In genomic region chr1:160702100-160702499, GRCh38 we compare ENCODE assay signal across 24 cellular contexts. TPM values are rescaled to one million over a fixed set of nuclear protein-coding genes. Genes with fewer than 3 reads are reported as not detected.
DNase-seq lines count a peak whose midpoint lies in the region; ATAC-seq and TF ChIP-seq lines count a peak whose summit lies in the region.
"Had no signal": no experiment of that assay in that cellular context is flagged by ENCODE, and none has a peak within 500 bp of the region (broad histone marks: within the 10 kb centered on the region; RNA-seq: fewer than 3 reads in every experiment).

No MANE protein-coding gene starts in this region.

- H3K27me3 ChIP-seq in CD4-positive, alpha-beta T cell (ENCODE audit: control insufficient read depth, insufficient read depth, low read length): no peaks in the 10 kb centered on the region
- H3K27me3 ChIP-seq: BLaER1, sigmoid colon had no signal

- intact Hi-C loops in activated CD4-positive, alpha-beta T cell treated with anti-CD3 and anti-CD28 coated beads, Interleukin-2, amount 10 ng/mL, durations not matched to agents 24 days and 14 days (cut with micrococcal nuclease): no loop called here
- intact Hi-C loops in CD4-positive, alpha-beta T cell (cut with DNase I, micrococcal nuclease): no loop called here
- intact Hi-C loops in activated CD4-positive, alpha-beta memory T cell treated with anti-CD3 and anti-CD28 coated beads for 36 hours (cut with micrococcal nuclease): no loop called here

- ATAC-seq in CD4-positive, alpha-beta T cell (ENCODE audit: poor library complexity): no peak
- ATAC-seq in HG03039 (IDR thresholded peaks at IDR 0.05; ENCODE audit: unreplicated experiment): no peak
- ATAC-seq in GM18861 (IDR thresholded peaks at IDR 0.05; ENCODE audit: unreplicated experiment): no peak
- no peak for ATAC-seq in esophagus mucosa
- ATAC-seq: A549, foreskin keratinocyte had no signal

- no peak for DNase-seq in activated CD4-positive, alpha-beta T cell treated with anti-CD3 and anti-CD28 coated beads, Interleukin-2, amount 10 ng/mL, durations not matched to agents 24 days and 14 days
- DNase-seq in activated CD4-positive, alpha-beta T cell treated with anti-CD3 and anti-CD28 coated beads, Interleukin-2, amount 50 U/mL, for 1 hour: no peak
- no peak for DNase-seq in CD4-positive, alpha-beta T cell
- DNase-seq in activated CD4-positive, alpha-beta memory T cell treated with anti-CD3 and anti-CD28 coated beads for 36 hours: no peak
- DNase-seq in immature natural killer cell: no peak
- DNase-seq: activated CD4-positive, alpha-beta T cell treated with anti-CD3 and anti-CD28 coated beads for 48 hours; aorta; central memory CD4-positive, alpha-beta T cell; foreskin keratinocyte; hypothalamus; IMR-90; kidney; NCI-H2171 treated with DMSO at 0.1 percent for 48 hours; sigmoid colon had no signal

- TF ChIP-seq CTCF in CD4-positive, alpha-beta T cell (IDR thresholded peaks at IDR 0.05): no peak

- H3K27me3 Mint-ChIP-seq in activated CD4-positive, alpha-beta T cell treated with anti-CD3 and anti-CD28 coated beads, Interleukin-2, amount 10 ng/mL, durations not matched to agents 24 days and 14 days: no peaks in the 10 kb centered on the region
- H3K27me3 Mint-ChIP-seq in CD4-positive, alpha-beta T cell: no peaks in the 10 kb centered on the region
- H3K27me3 Mint-ChIP-seq in activated CD4-positive, alpha-beta memory T cell treated with anti-CD3 and anti-CD28 coated beads for 36 hours: no peaks in the 10 kb centered on the region
- H3K27me3 Mint-ChIP-seq in immature natural killer cell (ENCODE audit: low read depth in 3 of 3): peaks cover 0 to 3% (median 2%) of the 10 kb centered on the region in 3 donors

- H3K9me3 ChIP-seq in CD4-positive, alpha-beta T cell (ENCODE audit: control insufficient read depth, low read length): no peaks in the 10 kb centered on the region
- H3K9me3 ChIP-seq: A549, BLaER1, sigmoid colon, thoracic aorta had no signal

- peaks cover 74% of the 10 kb centered on the region for H3K4me1 Mint-ChIP-seq in activated CD4-positive, alpha-beta T cell treated with anti-CD3 and anti-CD28 coated beads, Interleukin-2, amount 10 ng/mL, durations not matched to agents 24 days and 14 days
- peaks cover 39% of the 10 kb centered on the region for H3K4me1 Mint-ChIP-seq in CD4-positive, alpha-beta T cell (ENCODE audit: low read depth)
- H3K4me1 Mint-ChIP-seq in activated CD4-positive, alpha-beta memory T cell treated with anti-CD3 and anti-CD28 coated beads for 36 hours (ENCODE audit: low read depth): peaks cover 88% of the 10 kb centered on the region
- H3K4me1 Mint-ChIP-seq in immature natural killer cell: peaks cover 0 to 5% of the 10 kb centered on the region in 2 donors

- H3K9me3 Mint-ChIP-seq in activated CD4-positive, alpha-beta T cell treated with anti-CD3 and anti-CD28 coated beads, Interleukin-2, amount 10 ng/mL, durations not matched to agents 24 days and 14 days: no peaks in the 10 kb centered on the region
- H3K9me3 Mint-ChIP-seq in CD4-positive, alpha-beta T cell: no peaks in the 10 kb centered on the region
- no peaks in the 10 kb centered on the region for H3K9me3 Mint-ChIP-seq in activated CD4-positive, alpha-beta memory T cell treated with anti-CD3 and anti-CD28 coated beads for 36 hours
- no peaks in the 10 kb centered on the region for H3K9me3 Mint-ChIP-seq in immature natural killer cell

- CTCF ChIA-PET in CD4-positive, alpha-beta T cell (lab: Charles Lee): interaction anchor here (1.3 kb wide), 1 partner anchor 9 kb away, joined by 4 read pairs; the partner anchor contains the start of gene CD48
- CTCF ChIA-PET in activated CD4-positive, alpha-beta memory T cell treated with anti-CD3 and anti-CD28 coated beads for 36 hours (lab: Charles Lee): interaction anchor here (1.6 kb wide), 1 partner anchor 75 kb away, joined by 4 read pairs; no protein-coding TSS in a partner anchor

- H3K27ac Mint-ChIP-seq in activated CD4-positive, alpha-beta T cell treated with anti-CD3 and anti-CD28 coated beads, Interleukin-2, amount 10 ng/mL, durations not matched to agents 24 days and 14 days: peak overlapping the region; percentile 69
- no peak overlapping the region for H3K27ac Mint-ChIP-seq in CD4-positive, alpha-beta T cell
- peak overlapping the region; percentile 81 for H3K27ac Mint-ChIP-seq in activated CD4-positive, alpha-beta memory T cell treated with anti-CD3 and anti-CD28 coated beads for 36 hours
- peak overlapping the region in 4 of 6 donors; percentile 76 to 90 (median 89) for H3K27ac Mint-ChIP-seq in immature natural killer cell

- peak overlapping the region; percentile 3 for H3K27ac ChIP-seq in CD4-positive, alpha-beta T cell (ENCODE audit: low read depth, low read length)
- H3K27ac ChIP-seq: A549, BLaER1, foreskin keratinocyte, sigmoid colon, thoracic aorta had no signal

- POLR2A ChIA-PET in CD4-positive, alpha-beta T cell (lab: Charles Lee): interaction anchor here (1.3 to 1.7 kb wide), 2 partner anchors 27 to 66 kb away, joined by 3 to 5 read pairs; no protein-coding TSS in a partner anchor
- POLR2A ChIA-PET in activated CD4-positive, alpha-beta memory T cell treated with anti-CD3 and anti-CD28 coated beads for 36 hours (lab: Charles Lee): no interaction called here

- peak overlapping the region; percentile 11 for H3K4me3 Mint-ChIP-seq in activated CD4-positive, alpha-beta T cell treated with anti-CD3 and anti-CD28 coated beads, Interleukin-2, amount 10 ng/mL, durations not matched to agents 24 days and 14 days
- peak overlapping the region; percentile 66 for H3K4me3 Mint-ChIP-seq in CD4-positive, alpha-beta T cell
- no peak overlapping the region for H3K4me3 Mint-ChIP-seq in activated CD4-positive, alpha-beta memory T cell treated with anti-CD3 and anti-CD28 coated beads for 36 hours
- peak overlapping the region; percentile 3 to 82 (median 46) for H3K4me3 Mint-ChIP-seq in immature natural killer cell

- H3K36me3 Mint-ChIP-seq in activated CD4-positive, alpha-beta T cell treated with anti-CD3 and anti-CD28 coated beads, Interleukin-2, amount 10 ng/mL, durations not matched to agents 24 days and 14 days (ENCODE audit: low read depth): peaks cover 65% of the 10 kb centered on the region
- peaks cover 86% of the 10 kb centered on the region for H3K36me3 Mint-ChIP-seq in CD4-positive, alpha-beta T cell (ENCODE audit: low read depth)
- peaks cover 41% of the 10 kb centered on the region for H3K36me3 Mint-ChIP-seq in activated CD4-positive, alpha-beta memory T cell treated with anti-CD3 and anti-CD28 coated beads for 36 hours
- H3K36me3 Mint-ChIP-seq in immature natural killer cell: peaks cover 11 to 31% (median 18%) of the 10 kb centered on the region in 3 donors

RNA-seq across cellular contexts. Expression of gene CD48, which starts 9.5 kb away (rescaled TPM):
- 206 and 208 TPM in 2 replicates for total RNA-seq in activated CD4-positive, alpha-beta T cell treated with anti-CD3 and anti-CD28 coated beads, Interleukin-2, amount 10 ng/mL, durations not matched to agents 24 days and 14 days
- 100 to 1,000 TPM; 387 to 395 TPM for total RNA-seq in CD4-positive, alpha-beta T cell
- total RNA-seq in activated CD4-positive, alpha-beta memory T cell treated with anti-CD3 and anti-CD28 coated beads for 36 hours: 100 to 1,000 TPM; 190 to 194 TPM
- polyA plus RNA-seq in immature natural killer cell: 100 to 1,000 TPM; 202 to 229 (median 205) TPM
- 2.0 TPM for total RNA-seq in esophagus mucosa
- total RNA-seq: epithelial cell of proximal tubule, foreskin keratinocyte, H4, IMR-90, myocyte had no signal
- polyA plus RNA-seq: A549, foreskin keratinocyte, IMR-90 had no signal

RNA-seq across cellular contexts. Expression of gene SLAMF7, which starts 36.9 kb away (rescaled TPM):
- total RNA-seq in activated CD4-positive, alpha-beta T cell treated with anti-CD3 and anti-CD28 coated beads, Interleukin-2, amount 10 ng/mL, durations not matched to agents 24 days and 14 days: 18.4 and 20.7 TPM in 2 replicates
- under 1 TPM; 0.69 to 0.78 TPM for total RNA-seq in CD4-positive, alpha-beta T cell
- 10 to 100 TPM; 11.4 to 15.9 TPM for total RNA-seq in activated CD4-positive, alpha-beta memory T cell treated with anti-CD3 and anti-CD28 coated beads for 36 hours
- polyA plus RNA-seq in immature natural killer cell: 100 to 1,000 TPM; 316 to 379 (median 359) TPM
- 6.3 TPM for total RNA-seq in esophagus mucosa
- total RNA-seq: IMR-90, myocyte had no signal
- polyA plus RNA-seq: IMR-90 had no signal

RNA-seq across cellular contexts. Expression of gene SLAMF1, which starts 55.3 kb away (rescaled TPM):
- 113 and 114 TPM in 2 replicates for total RNA-seq in activated CD4-positive, alpha-beta T cell treated with anti-CD3 and anti-CD28 coated beads, Interleukin-2, amount 10 ng/mL, durations not matched to agents 24 days and 14 days
- 10 to 100 TPM; 39.4 to 39.8 TPM for total RNA-seq in CD4-positive, alpha-beta T cell
- total RNA-seq in activated CD4-positive, alpha-beta memory T cell treated with anti-CD3 and anti-CD28 coated beads for 36 hours: 100 to 1,000 TPM; 166 TPM
- under 1 TPM in 2 of 3 donors, not detected in 1; 0.12 to 0.21 TPM for polyA plus RNA-seq in immature natural killer cell
- 0.36 TPM for total RNA-seq in esophagus mucosa
- total RNA-seq: epithelial cell of proximal tubule, foreskin keratinocyte, H4, IMR-90, M059J, myocyte had no signal
- polyA plus RNA-seq: A549, aorta, foreskin keratinocyte, IMR-90 had no signal

Comparison
In these comparisons a context has a peak if more than half of its experiments do, and no peak if none do; other contexts are left out.
1. RNA of gene CD48, which starts 9.5 kb away (total RNA-seq): 387 to 395 TPM in CD4-positive, alpha-beta T cell, 206 to 208 TPM in activated CD4-positive, alpha-beta T cell treated with anti-CD3 and anti-CD28 coated beads, Interleukin-2, amount 10 ng/mL, durations not matched to agents 24 days and 14 days and 190 to 194 TPM in activated CD4-positive, alpha-beta memory T cell treated with anti-CD3 and anti-CD28 coated beads for 36 hours; 2.0 TPM in esophagus mucosa (single experiment); every median in the first group is over 10 times any median in the second.
2. RNA of gene SLAMF1, which starts 55.3 kb away (total RNA-seq): 166 TPM in activated CD4-positive, alpha-beta memory T cell treated with anti-CD3 and anti-CD28 coated beads for 36 hours, 113 to 114 TPM in activated CD4-positive, alpha-beta T cell treated with anti-CD3 and anti-CD28 coated beads, Interleukin-2, amount 10 ng/mL, durations not matched to agents 24 days and 14 days and 39.4 to 39.8 TPM in CD4-positive, alpha-beta T cell; 0.36 TPM in esophagus mucosa (single experiment); every median in the first group is over 10 times any median in the second.